ENCODE assay signal across 14 cellular contexts in genomic region chr5:173538018-173538417, GRCh38.
DNase-seq lines count a peak whose midpoint lies in the region; ATAC-seq and TF ChIP-seq lines count a peak whose summit lies in the region.
"Had no signal": no experiment of that assay in that cellular context is flagged by ENCODE, and none has a peak within 500 bp of the region (broad histone marks: within the 10 kb centered on the region; RNA-seq: fewer than 3 reads in every experiment).

No MANE protein-coding gene starts in this region.

- H3K27me3 ChIP-seq in MM.1S (replicated peaks; ENCODE audit: insufficient read depth, low read length): no peaks in the 10 kb centered on the region
- peaks cover 0 to 2% (median 0%) of the 10 kb centered on the region in 9 donors for H3K27me3 ChIP-seq in heart left ventricle
- H3K27me3 ChIP-seq in right atrium auricular region: no peaks in the 10 kb centered on the region
- H3K27me3 ChIP-seq in gastrocnemius medialis: no peaks in the 10 kb centered on the region
- H3K27me3 ChIP-seq in GM23248 (replicated peaks; ENCODE audit: insufficient read depth): no peaks in the 10 kb centered on the region; the same call in 1 of the 2 replicates
- H3K27me3 ChIP-seq in ovary: no peaks in the 10 kb centered on the region
- H3K27me3 ChIP-seq: BLaER1 treated with 17β-estradiol and CSF1 and Interleukin-3, amounts not matched to agents 10 nM and 100 nM had no signal

- H3F3A ChIP-seq in MM.1S (ENCODE audit: insufficient read depth, low read length) (no peaks in the 10 kb centered on the region), GM23248 (ENCODE audit: insufficient read depth) (no peaks in the 10 kb centered on the region)

- ATAC-seq in heart left ventricle: peak; percentile 70 to 94 (median 78)
- peak; percentile 90 to 92 for ATAC-seq in gastrocnemius medialis

- 43 to 59% (median 50%) methylated on average over 6 of the region's 6 CpGs for WGBS in heart left ventricle, 4 donors
- 86 to 90% methylated on average over 6 of the region's 6 CpGs for WGBS in GM23248 (ENCODE audit: low coverage in 1 of 2, low lambda C conversion rate in 2 of 2, missing lambda C conversion rate in 2 of 2), 2 experiments
- 81 to 82% (median 81%) methylated on average over 6 of the region's 6 CpGs for WGBS in ovary, 3 donors

- no peak overlapping the region for H3K4me2 ChIP-seq in MM.1S (ENCODE audit: low read depth, low read length)
- no peak overlapping the region for H3K4me2 ChIP-seq in GM23248 (ENCODE audit: unreplicated experiment)
- H3K4me2 ChIP-seq: BLaER1 treated with 17β-estradiol and CSF1 and Interleukin-3, amounts not matched to agents 10 nM and 100 nM had no signal

- no peaks in the 10 kb centered on the region for H3K79me2 ChIP-seq in MM.1S (ENCODE audit: low read length)
- no peaks in the 10 kb centered on the region for H3K79me2 ChIP-seq in GM23248 (ENCODE audit: insufficient read depth)

- TF ChIP-seq CTCF in MM.1S (IDR thresholded peaks at IDR 0.05; ENCODE audit: low read length) (no peak), heart left ventricle (IDR thresholded peaks at IDR 0.05) (no peak), right atrium auricular region (IDR thresholded peaks at IDR 0.05) (no peak), gastrocnemius medialis (IDR thresholded peaks at IDR 0.05 in 4 of 5, conservative IDR thresholded peaks at IDR 0.05 in 1 of 5) (no peak), ovary (IDR thresholded peaks at IDR 0.05) (no peak)

- H3K4me1 ChIP-seq in MM.1S (ENCODE audit: low read length) (peaks cover 26% of the 10 kb centered on the region), heart left ventricle (peaks cover 0 to 14% (median 0%) of the 10 kb centered on the region in 12 donors), right atrium auricular region (peaks cover 0 to 4% of the 10 kb centered on the region in 2 donors), gastrocnemius medialis (peaks cover 4 to 6% of the 10 kb centered on the region in 2 donors), GM23248 (ENCODE audit: insufficient read depth) (no peaks in the 10 kb centered on the region), ovary (ENCODE audit: insufficient read depth) (no peaks in the 10 kb centered on the region)
- H3K4me1 ChIP-seq: HAP-1 had no signal

- H2AFZ ChIP-seq in MM.1S (ENCODE audit: low read length): peak overlapping the region; percentile 5; the same call in 1 of the 2 replicates
- no peak overlapping the region for H2AFZ ChIP-seq in GM23248

- no peak for DNase-seq in MM.1S
- DNase-seq in heart left ventricle: peak in 4 of 5 donors; percentile 44 to 72 (median 60)
- no peak for DNase-seq in right atrium auricular region (ENCODE audit: low spot score)
- DNase-seq in gastrocnemius medialis: peak; percentile 72 to 76
- no peak for DNase-seq in activated naive CD4-positive, alpha-beta T cell treated with Interleukin-2 at 50 U/mL for 16 hours
- DNase-seq in NCI-H69 (lab: John Stamatoyannopoulos, UW): no peak
- no peak for DNase-seq in GM23248
- no peak for DNase-seq in ovary
- DNase-seq: ACHN; CD4-positive, CD25-positive, alpha-beta regulatory T cell; DMS53; GF-D8 had no signal

- H4K20me1 ChIP-seq in MM.1S (ENCODE audit: insufficient read depth, low read length) (no peaks in the 10 kb centered on the region), GM23248 (ENCODE audit: insufficient read depth) (no peaks in the 10 kb centered on the region)
- H4K20me1 ChIP-seq: BLaER1 treated with 17β-estradiol and CSF1 and Interleukin-3, amounts not matched to agents 10 nM and 100 nM had no signal

- intact Hi-C loops in heart left ventricle (cut with DNase I): loop anchor here in 1 of 10 donors (5.0 kb wide), 1 partner anchor 86 kb away; no protein-coding TSS in a partner anchor
- intact Hi-C loops in gastrocnemius medialis (cut with DNase I; ENCODE audit: low total_unique reads): loop anchor here (1.0 to 5.0 kb wide), 2 partner anchors 36 to 83 kb away; no protein-coding TSS in a partner anchor
- intact Hi-C loops in ovary (cut with DNase I): no loop called here

- TF ChIP-seq EP300 in ovary (IDR thresholded peaks at IDR 0.05): no peak

- H3K9ac ChIP-seq in MM.1S (ENCODE audit: low read length): no peak overlapping the region
- no peak overlapping the region for H3K9ac ChIP-seq in GM23248
- H3K9ac ChIP-seq: BLaER1 treated with 17β-estradiol and CSF1 and Interleukin-3, amounts not matched to agents 10 nM and 100 nM had no signal

- H3K27ac ChIP-seq in MM.1S (ENCODE audit: low read length): peak overlapping the region; percentile 15; the same call in 1 of the 2 replicates
- peak overlapping the region in 8 of 12 donors; percentile 31 to 82 (median 77) for H3K27ac ChIP-seq in heart left ventricle
- H3K27ac ChIP-seq in right atrium auricular region: peak overlapping the region; percentile 52 to 82
- peak overlapping the region; percentile 75 to 84 (median 77) for H3K27ac ChIP-seq in gastrocnemius medialis
- no peak overlapping the region for H3K27ac ChIP-seq in GM23248
- no peak overlapping the region for H3K27ac ChIP-seq in ovary
- H3K27ac ChIP-seq: BLaER1 treated with 17β-estradiol and CSF1 and Interleukin-3, amounts not matched to agents 10 nM and 100 nM had no signal

- no peaks in the 10 kb centered on the region for H3K9me3 ChIP-seq in MM.1S (replicated peaks; ENCODE audit: insufficient read depth, low read length)
- no peaks in the 10 kb centered on the region for H3K9me3 ChIP-seq in heart left ventricle
- no peaks in the 10 kb centered on the region for H3K9me3 ChIP-seq in right atrium auricular region
- H3K9me3 ChIP-seq in gastrocnemius medialis: no peaks in the 10 kb centered on the region
- H3K9me3 ChIP-seq in GM23248 (ENCODE audit: low read depth): no peaks in the 10 kb centered on the region
- H3K9me3 ChIP-seq in ovary: no peaks in the 10 kb centered on the region
- H3K9me3 ChIP-seq: BLaER1 treated with 17β-estradiol and CSF1 and Interleukin-3, amounts not matched to agents 10 nM and 100 nM; HAP-1 had no signal

- H3K9me2 ChIP-seq in MM.1S (replicated peaks; ENCODE audit: insufficient read depth, low read length): no peaks in the 10 kb centered on the region
- H3K9me2 ChIP-seq in GM23248 (ENCODE audit: insufficient read depth): no peaks in the 10 kb centered on the region

- in situ Hi-C loops in gastrocnemius medialis (cut with MboI; ENCODE audit: low sequenced_read_pairs in 4 of 4) (no loop called here), GM23248 (cut with MboI) (no loop called here)

- no peak overlapping the region for H3K4me3 ChIP-seq in MM.1S (ENCODE audit: low read length)
- no peak overlapping the region for H3K4me3 ChIP-seq in heart left ventricle
- no peak overlapping the region for H3K4me3 ChIP-seq in right atrium auricular region
- H3K4me3 ChIP-seq in gastrocnemius medialis: no peak overlapping the region
- H3K4me3 ChIP-seq in GM23248: no peak overlapping the region
- H3K4me3 ChIP-seq in ovary: no peak overlapping the region
- H3K4me3 ChIP-seq: BLaER1 treated with 17β-estradiol and CSF1 and Interleukin-3, amounts not matched to agents 10 nM and 100 nM; HAP-1 had no signal

- no peak for TF ChIP-seq POLR2A in heart left ventricle (IDR thresholded peaks at IDR 0.05)
- no peak for TF ChIP-seq POLR2A in gastrocnemius medialis (IDR thresholded peaks at IDR 0.05)
- no peak for TF ChIP-seq POLR2A in ovary (IDR thresholded peaks at IDR 0.05)

- H3K36me3 ChIP-seq in MM.1S (replicated peaks; ENCODE audit: insufficient read depth, low read length): no peaks in the 10 kb centered on the region
- no peaks in the 10 kb centered on the region for H3K36me3 ChIP-seq in heart left ventricle
- no peaks in the 10 kb centered on the region for H3K36me3 ChIP-seq in right atrium auricular region
- H3K36me3 ChIP-seq in gastrocnemius medialis: no peaks in the 10 kb centered on the region
- H3K36me3 ChIP-seq in GM23248 (ENCODE audit: low read depth): no peaks in the 10 kb centered on the region
- no peaks in the 10 kb centered on the region for H3K36me3 ChIP-seq in ovary
- H3K36me3 ChIP-seq: BLaER1 treated with 17β-estradiol and CSF1 and Interleukin-3, amounts not matched to agents 10 nM and 100 nM; HAP-1 had no signal

Comparison
In these comparisons a context has a peak if more than half of its experiments do, and no peak if none do; other contexts are left out.
1. DNase-seq: peak in heart left ventricle (4 of 5) and gastrocnemius medialis (2 of 2); none in MM.1S (single experiment), right atrium auricular region (single experiment), activated naive CD4-positive, alpha-beta T cell treated with Interleukin-2 at 50 U/mL for 16 hours (single experiment), NCI-H69 (single experiment), GM23248 (single experiment) and ovary (0 of 5).
2. H3K27ac ChIP-seq: peak in MM.1S (single experiment), heart left ventricle (8 of 12), right atrium auricular region (2 of 2) and gastrocnemius medialis (4 of 4); none in GM23248 (single experiment) and ovary (0 of 2).